23 cellular contexts compared by ENCODE assay signal in genomic region chr9:132793606-132794580, GRCh38.
DNase-seq lines count a peak whose midpoint lies in the region; ATAC-seq and TF ChIP-seq lines count a peak whose summit lies in the region.
"Had no signal": no experiment of that assay in that cellular context is flagged by ENCODE, and none has a peak within 500 bp of the region (broad histone marks: within the 10 kb centered on the region; RNA-seq: fewer than 3 reads in every experiment).

No MANE protein-coding gene starts in this region.

- intact Hi-C loops in mucosa of descending colon (cut with DNase I, micrococcal nuclease), result no loop called here
- intact Hi-C loops in vagina (cut with DNase I), result no loop called here
- intact Hi-C loops in heart right ventricle (cut with DNase I), result loop anchor here in 5 of 10 donors (10.0 kb wide), 3 partner anchors 99 to 379 kb away; partner anchors contain the start of genes CFAP77 (in 1 of the 5) and GTF3C4 (in 1 of the 5)

- H3K4me3 ChIP-seq in mucosa of descending colon (no peak overlapping the region), vagina (no peak overlapping the region), SJCRH30 (no peak overlapping the region), heart right ventricle (no peak overlapping the region)
- H3K4me3 ChIP-seq: BLaER1 treated with 17β-estradiol and CSF1 and Interleukin-3, amounts not matched to agents 10 nM and 100 nM; GM23338; Peyer's patch; SJSA1 had no signal

- H3K36me3 ChIP-seq in mucosa of descending colon (ENCODE audit: low read depth) (no peaks in the 10 kb centered on the region), vagina (no peaks in the 10 kb centered on the region), SJCRH30 (no peaks in the 10 kb centered on the region), heart right ventricle (no peaks in the 10 kb centered on the region)
- H3K36me3 ChIP-seq: BLaER1 treated with 17β-estradiol and CSF1 and Interleukin-3, amounts not matched to agents 10 nM and 100 nM; Peyer's patch; SJSA1 had no signal

- 63 to 72% methylated on average over 16 of the region's 16 CpGs for WGBS in heart right ventricle, 2 donors

- peak; percentile 47 for DNase-seq in activated CD8-positive, alpha-beta memory T cell treated with anti-CD3 and anti-CD28 coated beads for 24 hours
- no peak for DNase-seq in activated CD8-positive, alpha-beta memory T cell treated with anti-CD3 and anti-CD28 coated beads, Interleukin-2, amount 50 U/mL, for 48 hours
- peak; percentile 40 for DNase-seq in islet precursor cell
- DNase-seq in mucosa of descending colon, result no peak
- peak; percentile 6 to 74 for DNase-seq in vagina (ENCODE audit: extremely low spot score in 2 of 2)
- DNase-seq in SJCRH30, result no peak
- DNase-seq in heart right ventricle, result no peak
- no peak for DNase-seq in SW480 (ENCODE audit: low spot score)
- DNase-seq: 8988T; Caco-2; CD4-positive, alpha-beta memory T cell; HCEC 1CT; KG1; NCI-H1105; NCI-H1694; NCI-H2171; NCI-H524 treated with DMSO at 0.1 percent for 48 hours; NCI-H82; Peyer's patch had no signal

- H3K27ac ChIP-seq in vagina, result no peak overlapping the region
- H3K27ac ChIP-seq in SJCRH30, result no peak overlapping the region
- no peak overlapping the region for H3K27ac ChIP-seq in heart right ventricle
- H3K27ac ChIP-seq: BLaER1 treated with 17β-estradiol and CSF1 and Interleukin-3, amounts not matched to agents 10 nM and 100 nM; HL-60; Peyer's patch; SJSA1 had no signal

- TF ChIP-seq CTCF in mucosa of descending colon (IDR thresholded peaks at IDR 0.05) (no peak), vagina (IDR thresholded peaks at IDR 0.05) (no peak), heart right ventricle (IDR thresholded peaks at IDR 0.05) (no peak)

- H3K9me3 ChIP-seq in mucosa of descending colon (no peaks in the 10 kb centered on the region), vagina (no peaks in the 10 kb centered on the region), SJCRH30 (replicated peaks) (no peaks in the 10 kb centered on the region; the same call in 1 of the 2 replicates), heart right ventricle (no peaks in the 10 kb centered on the region)
- H3K9me3 ChIP-seq: Caco-2, Peyer's patch, SJSA1 had no signal

- H3K4me1 ChIP-seq in mucosa of descending colon (ENCODE audit: low read depth), result peaks cover 12% of the 10 kb centered on the region
- H3K4me1 ChIP-seq in vagina, result no peaks in the 10 kb centered on the region
- peaks cover 3% of the 10 kb centered on the region for H3K4me1 ChIP-seq in SJCRH30
- H3K4me1 ChIP-seq in heart right ventricle, result peaks cover 4 to 16% (median 11%) of the 10 kb centered on the region in 9 donors
- H3K4me1 ChIP-seq: SJSA1 had no signal

- no peaks in the 10 kb centered on the region for H3K27me3 ChIP-seq in vagina
- peaks cover 16% of the 10 kb centered on the region; the same call in 1 of the 2 replicates for H3K27me3 ChIP-seq in SJCRH30
- peaks cover 0 to 19% (median 4%) of the 10 kb centered on the region in 7 donors for H3K27me3 ChIP-seq in heart right ventricle
- H3K27me3 ChIP-seq: BLaER1 treated with 17β-estradiol and CSF1 and Interleukin-3, amounts not matched to agents 10 nM and 100 nM; Peyer's patch; SJSA1 had no signal

- no peak for TF ChIP-seq POLR2A in vagina (IDR thresholded peaks at IDR 0.05)

- ATAC-seq in mucosa of descending colon, result peak; percentile 67
- ATAC-seq in heart right ventricle, result no peak

Comparison
In these comparisons a context has a peak if more than half of its experiments do, and no peak if none do; other contexts are left out.
1. DNase-seq: peak in activated CD8-positive, alpha-beta memory T cell treated with anti-CD3 and anti-CD28 coated beads for 24 hours (single experiment), islet precursor cell (single experiment) and vagina (2 of 2); none in activated CD8-positive, alpha-beta memory T cell treated with anti-CD3 and anti-CD28 coated beads, Interleukin-2, amount 50 U/mL, for 48 hours (single experiment), mucosa of descending colon (0 of 3), SJCRH30 (0 of 2), heart right ventricle (0 of 2) and SW480 (single experiment).